ENCODE assay signal across 1 cellular context in the genomic region with DNA sequence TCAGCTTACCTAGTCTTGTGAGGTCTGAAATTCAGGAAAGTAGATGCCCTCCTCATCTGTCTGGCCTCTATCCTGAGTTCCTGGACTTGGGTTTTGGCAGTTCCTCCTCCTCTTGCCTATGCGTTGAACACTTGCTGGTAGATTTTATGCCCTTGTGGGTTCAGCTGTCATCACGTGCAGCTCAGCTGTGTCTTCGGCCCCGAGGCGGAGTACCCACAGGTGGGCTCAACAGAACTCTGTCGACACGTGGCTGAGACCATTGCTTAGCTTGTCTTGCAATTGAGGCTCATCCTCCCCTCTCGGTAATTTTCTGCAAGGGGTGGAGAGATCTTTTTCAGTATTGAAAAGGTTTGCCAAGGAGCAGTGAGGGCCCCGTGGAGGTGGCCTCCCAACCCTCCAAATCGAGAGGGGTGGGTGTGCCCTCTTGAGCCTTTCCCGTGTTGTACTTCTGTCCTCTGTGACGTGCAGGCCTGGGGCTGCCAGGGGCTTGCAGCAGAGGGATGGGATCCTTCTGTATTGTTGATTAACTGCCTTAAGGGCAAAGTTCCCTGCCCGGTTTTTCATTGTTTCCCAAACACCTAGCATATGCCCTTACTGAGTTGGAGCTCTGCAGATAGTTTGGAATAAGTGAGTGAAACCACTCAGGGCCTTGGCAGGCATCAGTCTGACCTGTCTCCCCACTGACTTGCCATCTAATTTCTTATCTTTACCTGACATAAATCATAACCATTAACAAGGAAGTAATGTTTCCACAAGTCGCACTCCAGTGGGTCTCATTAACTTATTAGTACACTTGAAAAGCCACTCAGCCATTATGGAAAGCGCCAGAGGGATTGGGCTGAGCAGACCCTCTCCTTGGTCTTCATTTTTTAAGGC.
A peak's percentile ranks its signal among the peaks of the same experiment; 100 is the strongest.
TF ChIP-seq lines count a peak whose summit lies in the region.

No MANE protein-coding gene starts in this region.

TF ChIP-seq in HepG2, 621 proteins besides CTCF, POLR2A, EP300 and RAD21:
- TF ChIP-seq, protein P1, sequence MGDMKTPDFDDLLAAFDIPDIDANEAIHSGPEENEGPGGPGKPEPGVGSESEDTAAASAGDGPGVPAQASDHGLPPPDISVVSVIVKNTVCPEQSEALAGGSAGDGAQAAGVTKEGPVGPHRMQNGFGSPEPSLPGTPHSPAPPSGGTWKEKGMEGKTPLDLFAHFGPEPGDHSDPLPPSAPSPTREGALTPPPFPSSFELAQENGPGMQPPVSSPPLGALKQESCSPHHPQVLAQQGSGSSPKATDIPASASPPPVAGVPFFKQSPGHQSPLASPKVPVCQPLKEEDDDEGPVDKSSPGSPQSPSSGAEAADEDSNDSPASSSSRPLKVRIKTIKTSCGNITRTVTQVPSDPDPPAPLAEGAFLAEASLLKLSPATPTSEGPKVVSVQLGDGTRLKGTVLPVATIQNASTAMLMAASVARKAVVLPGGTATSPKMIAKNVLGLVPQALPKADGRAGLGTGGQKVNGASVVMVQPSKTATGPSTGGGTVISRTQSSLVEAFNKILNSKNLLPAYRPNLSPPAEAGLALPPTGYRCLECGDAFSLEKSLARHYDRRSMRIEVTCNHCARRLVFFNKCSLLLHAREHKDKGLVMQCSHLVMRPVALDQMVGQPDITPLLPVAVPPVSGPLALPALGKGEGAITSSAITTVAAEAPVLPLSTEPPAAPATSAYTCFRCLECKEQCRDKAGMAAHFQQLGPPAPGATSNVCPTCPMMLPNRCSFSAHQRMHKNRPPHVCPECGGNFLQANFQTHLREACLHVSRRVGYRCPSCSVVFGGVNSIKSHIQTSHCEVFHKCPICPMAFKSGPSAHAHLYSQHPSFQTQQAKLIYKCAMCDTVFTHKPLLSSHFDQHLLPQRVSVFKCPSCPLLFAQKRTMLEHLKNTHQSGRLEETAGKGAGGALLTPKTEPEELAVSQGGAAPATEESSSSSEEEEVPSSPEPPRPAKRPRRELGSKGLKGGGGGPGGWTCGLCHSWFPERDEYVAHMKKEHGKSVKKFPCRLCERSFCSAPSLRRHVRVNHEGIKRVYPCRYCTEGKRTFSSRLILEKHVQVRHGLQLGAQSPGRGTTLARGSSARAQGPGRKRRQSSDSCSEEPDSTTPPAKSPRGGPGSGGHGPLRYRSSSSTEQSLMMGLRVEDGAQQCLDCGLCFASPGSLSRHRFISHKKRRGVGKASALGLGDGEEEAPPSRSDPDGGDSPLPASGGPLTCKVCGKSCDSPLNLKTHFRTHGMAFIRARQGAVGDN (CRISPR knock-in tag; IDR thresholded peaks at IDR 0.05), result peak; percentile 34; the same call in 1 of the 2 replicates
- TF ChIP-seq SOX5 (CRISPR knock-in tag; IDR thresholded peaks at IDR 0.05; ENCODE audit: borderline replicate concordance) (0 out of 2 replicates have a peak, but pooled peaks have one; percentile 23), HNF4A (CRISPR knock-in tag; IDR thresholded peaks at IDR 0.05) (peak; percentile 35; the same call in 1 of the 2 replicates), SOX13 (IDR thresholded peaks at IDR 0.05) (no peak), SOX13 (CRISPR knock-in tag; conservative IDR thresholded peaks at IDR 0.05 in 1 of 2, IDR thresholded peaks at IDR 0.05 in 1 of 2) (peak in 1 of 2 experiments; percentile 55; a peak in 2 of 4 replicates)
- TF ChIP-seq, protein P2, sequence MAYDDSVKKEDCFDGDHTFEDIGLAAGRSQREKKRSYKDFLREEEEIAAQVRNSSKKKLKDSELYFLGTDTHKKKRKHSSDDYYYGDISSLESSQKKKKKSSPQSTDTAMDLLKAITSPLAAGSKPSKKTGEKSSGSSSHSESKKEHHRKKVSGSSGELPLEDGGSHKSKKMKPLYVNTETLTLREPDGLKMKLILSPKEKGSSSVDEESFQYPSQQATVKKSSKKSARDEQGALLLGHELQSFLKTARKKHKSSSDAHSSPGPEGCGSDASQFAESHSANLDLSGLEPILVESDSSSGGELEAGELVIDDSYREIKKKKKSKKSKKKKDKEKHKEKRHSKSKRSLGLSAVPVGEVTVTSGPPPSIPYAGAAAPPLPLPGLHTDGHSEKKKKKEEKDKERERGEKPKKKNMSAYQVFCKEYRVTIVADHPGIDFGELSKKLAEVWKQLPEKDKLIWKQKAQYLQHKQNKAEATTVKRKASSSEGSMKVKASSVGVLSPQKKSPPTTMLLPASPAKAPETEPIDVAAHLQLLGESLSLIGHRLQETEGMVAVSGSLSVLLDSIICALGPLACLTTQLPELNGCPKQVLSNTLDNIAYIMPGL (CRISPR knock-in tag; IDR thresholded peaks at IDR 0.05; ENCODE audit: borderline replicate concordance in 1 of 2, low read depth in 1 of 2), result no peak
